Comparison of ENCODE assay signal across 13 cellular contexts in genomic region chr7:44564606-44565005, GRCh38. TPM values are rescaled to one million over a fixed set of nuclear protein-coding genes. Genes with fewer than 3 reads are reported as not detected.
"Had no signal": no experiment of that assay in that cellular context is flagged by ENCODE, and none has a peak within 500 bp of the region (broad histone marks: within the 10 kb centered on the region; RNA-seq: fewer than 3 reads in every experiment).

No MANE protein-coding gene starts in this region.

- H3K4me1 ChIP-seq: ascending aorta, foreskin keratinocyte had no signal

- DNase-seq: activated CD4-positive, alpha-beta T cell treated with anti-CD3 and anti-CD28 coated beads, Interleukin-2, amount 50 U/mL, for 1 hour; activated CD4-positive, CD25-positive, alpha-beta regulatory T cell; activated naive CD8-positive, alpha-beta T cell treated with anti-CD3 and anti-CD28 coated beads for 36 hours; foreskin keratinocyte; head of caudate nucleus; left ventricle myocardium inferior; mesenchymal stem cell; nephron progenitor cell; T-helper 2 cell had no signal

- H3K9me3 ChIP-seq: ascending aorta, left ventricle myocardium inferior had no signal

- H3K27ac ChIP-seq: ascending aorta, foreskin keratinocyte had no signal

- H3K4me3 ChIP-seq: ascending aorta, left ventricle myocardium inferior had no signal

- H3K27me3 ChIP-seq: ascending aorta, foreskin keratinocyte had no signal

RNA-seq across cellular contexts. Expression of gene NPC1L1, which starts 23.5 kb away (rescaled TPM):
- total RNA-seq: activated naive CD8-positive, alpha-beta T cell treated with anti-CD3 and anti-CD28 coated beads for 36 hours; activated T-helper 1 cell treated with anti-CD3 and anti-CD28 coated beads, Interleukin-12 subunit alpha, Interleukin-12 subunit beta, Interleukin-2, Interleukin-4 antibody, amounts not matched to agents 30 ng/mL and 10 ng/mL and 1 ng/mL, durations not matched to agents 14 hours and 24 hours and 36 hours; ascending aorta; foreskin keratinocyte; osteoblast; skeletal muscle tissue had no signal
- polyA plus RNA-seq: foreskin keratinocyte had no signal
